ENCODE assay signal across 12 cellular contexts in genomic region chr17:40538936-40539705, GRCh38. TPM values are rescaled to one million over a fixed set of nuclear protein-coding genes. Genes with fewer than 3 reads are reported as not detected.
A peak's percentile ranks its signal among the peaks of the same experiment; 100 is the strongest.
DNase-seq lines count a peak whose midpoint lies in the region; ATAC-seq and TF ChIP-seq lines count a peak whose summit lies in the region.
"Had no signal": no experiment of that assay in that cellular context is flagged by ENCODE, and none has a peak within 500 bp of the region (broad histone marks: within the 10 kb centered on the region; RNA-seq: fewer than 3 reads in every experiment).

No MANE protein-coding gene starts in this region.

- no peak for DNase-seq in activated naive CD8-positive, alpha-beta T cell treated with anti-CD3 and anti-CD28 coated beads, Interleukin-2, amount 50 U/mL, for 24 hours
- DNase-seq in MCF 10A (ENCODE audit: unreplicated experiment): no peak
- DNase-seq in tibial nerve (ENCODE audit: low spot score in 2 of 2): no peak
- DNase-seq in NCI-H82 (lab: John Stamatoyannopoulos, UW): no peak
- DNase-seq: NCI-H774 had no signal

- H3K4me3 ChIP-seq in muscle layer of duodenum (ENCODE audit: low read depth in 1 of 2, low read length in 2 of 2) (no peak overlapping the region), tibial nerve (no peak overlapping the region)

- POLR2A ChIA-PET in MCF 10A (lab: Yijun Ruan, JAX): interaction anchor here (0.6 to 13.6 kb wide), 12 partner anchors 10 to 124 kb away, joined by 3 to 472 read pairs (median 5); partner anchors contain the start of genes TNS4 and TOP2A

- H3K4me1 ChIP-seq in muscle layer of duodenum (ENCODE audit: control insufficient read depth in 1 of 2, insufficient read depth in 2 of 2, low read length in 2 of 2) (peaks cover 42 to 50% of the 10 kb centered on the region in 2 donors), tibial nerve (peaks cover 9 to 96% (median 68%) of the 10 kb centered on the region in 4 donors)

- intact Hi-C loops in MCF 10A (cut with micrococcal nuclease): no loop called here

- H3K9me3 ChIP-seq in muscle layer of duodenum (ENCODE audit: control insufficient read depth in 1 of 2, low read length in 2 of 2) (no peaks in the 10 kb centered on the region), tibial nerve (no peaks in the 10 kb centered on the region)

- BruUV-seq in MCF 10A (replicated peaks; lab: Mats Ljungman, UMichigan): no TSS peak

- H3K36me3 ChIP-seq in muscle layer of duodenum (ENCODE audit: control insufficient read depth in 1 of 2, insufficient read depth in 2 of 2, low read length in 2 of 2) (no peaks in the 10 kb centered on the region), tibial nerve (no peaks in the 10 kb centered on the region)

- H3K4me1 Mint-ChIP-seq in activated naive CD8-positive, alpha-beta T cell (ENCODE audit: low read depth): peaks cover 90% of the 10 kb centered on the region
- peaks cover 96% of the 10 kb centered on the region for H3K4me1 Mint-ChIP-seq in activated naive CD8-positive, alpha-beta T cell treated with anti-CD3 and anti-CD28 coated beads, Interleukin-2, amount 50 U/mL, for 24 hours
- H3K4me1 Mint-ChIP-seq in MCF 10A (ENCODE audit: insufficient read depth, unreplicated experiment): peaks cover 28% of the 10 kb centered on the region

- no peak for TF ChIP-seq EP300 in tibial nerve (IDR thresholded peaks at IDR 0.05)

- H3K27me3 ChIP-seq in muscle layer of duodenum (ENCODE audit: low read depth, low read length): no peaks in the 10 kb centered on the region
- no peaks in the 10 kb centered on the region for H3K27me3 ChIP-seq in tibial nerve

- H3K27ac ChIP-seq in muscle layer of duodenum (ENCODE audit: low read length) (peak overlapping the region; percentile 98), tibial nerve (peak overlapping the region; percentile 64 to 97 (median 78))
- H3K27ac ChIP-seq: C4-2B had no signal

- H3K4me3 Mint-ChIP-seq in activated naive CD8-positive, alpha-beta T cell: peak overlapping the region; percentile 3
- no peak overlapping the region for H3K4me3 Mint-ChIP-seq in activated naive CD8-positive, alpha-beta T cell treated with anti-CD3 and anti-CD28 coated beads, Interleukin-2, amount 50 U/mL, for 24 hours
- no peak overlapping the region for H3K4me3 Mint-ChIP-seq in MCF 10A (ENCODE audit: unreplicated experiment)

- peak overlapping the region; percentile 96 for H3K27ac Mint-ChIP-seq in activated naive CD8-positive, alpha-beta T cell
- H3K27ac Mint-ChIP-seq in activated naive CD8-positive, alpha-beta T cell treated with anti-CD3 and anti-CD28 coated beads, Interleukin-2, amount 50 U/mL, for 24 hours: no peak overlapping the region
- H3K27ac Mint-ChIP-seq in MCF 10A (ENCODE audit: low read depth, unreplicated experiment): peak overlapping the region; percentile 89

- no peaks in the 10 kb centered on the region for H3K9me3 Mint-ChIP-seq in activated naive CD8-positive, alpha-beta T cell (ENCODE audit: low read depth)
- H3K9me3 Mint-ChIP-seq in activated naive CD8-positive, alpha-beta T cell treated with anti-CD3 and anti-CD28 coated beads, Interleukin-2, amount 50 U/mL, for 24 hours: no peaks in the 10 kb centered on the region
- H3K9me3 Mint-ChIP-seq in MCF 10A (ENCODE audit: unreplicated experiment): no peaks in the 10 kb centered on the region
- H3K9me3 Mint-ChIP-seq: T-helper 1 cell treated with Interleukin-12 subunit alpha and Interleukin-12 subunit beta and Interleukin-4 antibody, amounts not matched to agents 30 μg/mL and 1 μg/mL, for 36 hours had no signal

- WGBS in tibial nerve, 2 donors: 86 to 91% methylated on average over 6 of the region's 6 CpGs

- TF ChIP-seq CTCF in MCF 10A (IDR thresholded peaks at IDR 0.05; ENCODE audit: unreplicated experiment) (no peak), tibial nerve (IDR thresholded peaks at IDR 0.05) (no peak)

- TF ChIP-seq POLR2A in tibial nerve (IDR thresholded peaks at IDR 0.05): no peak

- ATAC-seq in activated naive CD8-positive, alpha-beta T cell treated with anti-CD3 and anti-CD28 coated beads, Interleukin-2, amount 50 U/mL, for 24 hours: no peak
- no peak for ATAC-seq in HG02885 (IDR thresholded peaks at IDR 0.05; ENCODE audit: poor library complexity, unreplicated experiment)
- no peak for ATAC-seq in GM19328 (IDR thresholded peaks at IDR 0.05; ENCODE audit: unreplicated experiment)

- CTCF ChIA-PET in MCF 10A (lab: Yijun Ruan, JAX): interaction anchor here (0.5 to 9.8 kb wide), 6 partner anchors 8 to 98 kb away, joined by 3 to 90 read pairs (median 4); no protein-coding TSS in a partner anchor

- no peaks in the 10 kb centered on the region for H3K36me3 Mint-ChIP-seq in activated naive CD8-positive, alpha-beta T cell
- H3K36me3 Mint-ChIP-seq in activated naive CD8-positive, alpha-beta T cell treated with anti-CD3 and anti-CD28 coated beads, Interleukin-2, amount 50 U/mL, for 24 hours (ENCODE audit: low read depth): no peaks in the 10 kb centered on the region
- H3K36me3 Mint-ChIP-seq in MCF 10A (ENCODE audit: insufficient read depth, unreplicated experiment): no peaks in the 10 kb centered on the region

- H3K27me3 Mint-ChIP-seq in activated naive CD8-positive, alpha-beta T cell: no peaks in the 10 kb centered on the region
- no peaks in the 10 kb centered on the region for H3K27me3 Mint-ChIP-seq in activated naive CD8-positive, alpha-beta T cell treated with anti-CD3 and anti-CD28 coated beads, Interleukin-2, amount 50 U/mL, for 24 hours
- H3K27me3 Mint-ChIP-seq in MCF 10A (ENCODE audit: insufficient read depth, unreplicated experiment): no peaks in the 10 kb centered on the region

RNA-seq across cellular contexts. Expression of gene CCR7, which starts 26.2 kb away (rescaled TPM):
- not detected in 2 replicates for total RNA-seq in MCF 10A (2022)
- total RNA-seq in tibial nerve: 1 to 10 TPM in 1 of 4 donors, not detected in 3; 1.5 TPM
- total RNA-seq: renal cortical epithelial cell had no signal

RNA-seq across cellular contexts. Expression of gene TNS4, which starts 37.7 kb away (rescaled TPM):
- total RNA-seq in MCF 10A (2022) (387 and 522 TPM in 2 replicates), tibial nerve (under 1 TPM in 1 of 4 donors, not detected in 3; 0.30 TPM)

Comparison
In these comparisons a context has a peak if more than half of its experiments do, and no peak if none do; other contexts are left out.
1. RNA of gene TNS4, which starts 37.7 kb away (total RNA-seq): 387 to 522 TPM in MCF 10A; 0.30 TPM in tibial nerve; every median in the first group is over 100 times any median in the second.